8 cellular contexts compared by ENCODE assay signal in genomic region chr1:223707270-223708000, GRCh38. TPM values are rescaled to one million over a fixed set of nuclear protein-coding genes. Genes with fewer than 3 reads are reported as not detected.
DNase-seq lines count a peak whose midpoint lies in the region; ATAC-seq, FAIRE-seq and TF ChIP-seq lines count a peak whose summit lies in the region.

No MANE protein-coding gene starts in this region.

- peaks cover 3 to 72% (median 62%) of the 10 kb centered on the region in 12 donors for H3K4me1 ChIP-seq in heart left ventricle
- H3K4me1 ChIP-seq in small intestine (ENCODE audit: control insufficient read depth in 2 of 2, insufficient read depth in 1 of 2, low read depth in 1 of 2, low read length in 1 of 2), result peaks cover 7 to 16% of the 10 kb centered on the region in 2 donors

- DNase-seq in Right ventricle myocardium inferior (ENCODE audit: missing footprints) (peak; percentile 73), cardiac septum (ENCODE audit: low spot score) (no peak), heart left ventricle (peak in 4 of 5 donors; percentile 46 to 87 (median 70)), small intestine (peak; percentile 87), GF-D8 (lab: John Stamatoyannopoulos, UW) (no peak)
- no peak for DNase-seq in stimulated activated CD4-positive, alpha-beta T cell treated with anti-CD3 and anti-CD28 coated beads, Interleukin-2, amount 100 ng/mL, for 48 hours

- H3K27me3 ChIP-seq in heart left ventricle (no peaks in the 10 kb centered on the region), small intestine (ENCODE audit: control insufficient read depth in 2 of 2, insufficient read depth in 2 of 2, low read length in 2 of 2) (no peaks in the 10 kb centered on the region)

- WGBS in heart left ventricle, 4 donors, result 34 to 57% (median 55%) methylated on average over 4 to 6 of the region's 6 CpGs
- 23 to 42% (median 25%) methylated on average over 6 of the region's 6 CpGs for WGBS in small intestine, 3 donors

- intact Hi-C loops in Right ventricle myocardium inferior (cut with DNase I) (no loop called here), cardiac septum (cut with DNase I) (loop anchor here (10.0 kb wide), 1 partner anchor 407 kb away; the partner anchor contains the start of gene FBXO28), heart left ventricle (cut with DNase I) (loop anchor here in 1 of 10 donors (10.0 kb wide), 1 partner anchor 137 kb away; the partner anchor contains the start of gene TP53BP2)

- peak overlapping the region; percentile 36 to 88 (median 70) for H3K27ac ChIP-seq in heart left ventricle
- H3K27ac ChIP-seq in small intestine (ENCODE audit: low read depth in 1 of 2, low read length in 1 of 2), result peak overlapping the region; percentile 79 to 95

- H3K4me3 ChIP-seq in heart left ventricle (peak overlapping the region in 1 of 12 donors; percentile 1), small intestine (ENCODE audit: low read depth in 1 of 2, low read length in 2 of 2) (no peak overlapping the region)

- no peak for TF ChIP-seq CTCF in heart left ventricle (IDR thresholded peaks at IDR 0.05)

- no peaks in the 10 kb centered on the region for H3K36me3 ChIP-seq in heart left ventricle
- H3K36me3 ChIP-seq in small intestine (ENCODE audit: control insufficient read depth in 2 of 2, insufficient read depth in 2 of 2, low read length in 2 of 2), result no peaks in the 10 kb centered on the region

- TF ChIP-seq POLR2A in heart left ventricle (IDR thresholded peaks at IDR 0.05), result no peak

- ATAC-seq in Right ventricle myocardium inferior (peak; percentile 76), SK-N-SH treated with all-trans-retinoic acid at 6 μM for 48 hours (peak; percentile 77), heart left ventricle (peak; percentile 62 to 89 (median 85)), HG03135 (IDR thresholded peaks at IDR 0.05; ENCODE audit: unreplicated experiment) (no peak)

- FAIRE-seq in small intestine (lab: Jason Lieb, UNC), result no peak

- H3K9me3 ChIP-seq in heart left ventricle (no peaks in the 10 kb centered on the region), small intestine (ENCODE audit: control insufficient read depth, low read depth) (no peaks in the 10 kb centered on the region)

TF ChIP-seq in SK-N-SH treated with all-trans-retinoic acid at 6 μM for 48 hours, 23 proteins besides CTCF, POLR2A, EP300 and RAD21 (continues in another document):
- TF ChIP-seq SNAI2 (CRISPR knock-in tag; IDR thresholded peaks at IDR 0.05) (no peak), ZFP3 (CRISPR knock-in tag; IDR thresholded peaks at IDR 0.05) (no peak), ESRRG (CRISPR knock-in tag; IDR thresholded peaks at IDR 0.05) (no peak), GLIS3 (CRISPR knock-in tag; IDR thresholded peaks at IDR 0.05) (no peak), ZC3H10 (CRISPR knock-in tag; IDR thresholded peaks at IDR 0.05) (peak; percentile 73), ARNTL (CRISPR knock-in tag; IDR thresholded peaks at IDR 0.05; ENCODE audit: borderline replicate concordance, low read depth) (no peak), RARB (CRISPR knock-in tag; IDR thresholded peaks at IDR 0.05) (peak; percentile 93), CSRNP3 (CRISPR knock-in tag; IDR thresholded peaks at IDR 0.05) (no peak), BACH2 (CRISPR knock-in tag; IDR thresholded peaks at IDR 0.05; ENCODE audit: borderline replicate concordance) (no peak), CSDC2 (CRISPR knock-in tag; IDR thresholded peaks at IDR 0.05) (no peak), ZNF70 (CRISPR knock-in tag; IDR thresholded peaks at IDR 0.05) (no peak), PPARA (CRISPR knock-in tag; IDR thresholded peaks at IDR 0.05; ENCODE audit: borderline replicate concordance) (no peak), TOX (CRISPR knock-in tag; IDR thresholded peaks at IDR 0.05; ENCODE audit: borderline replicate concordance) (peak; percentile 72), ISL1 (CRISPR knock-in tag; IDR thresholded peaks at IDR 0.05) (no peak), ZNF8 (CRISPR knock-in tag; IDR thresholded peaks at IDR 0.05) (no peak), ZNF565 (CRISPR knock-in tag; conservative IDR thresholded peaks at IDR 0.05; ENCODE audit: low read depth) (no peak), TCF4 (CRISPR knock-in tag; IDR thresholded peaks at IDR 0.05; ENCODE audit: borderline replicate concordance) (no peak), OSR1 (CRISPR knock-in tag; IDR thresholded peaks at IDR 0.05) (no peak), ZFP30 (CRISPR knock-in tag; IDR thresholded peaks at IDR 0.05) (no peak)
- TF ChIP-seq, protein P1, sequence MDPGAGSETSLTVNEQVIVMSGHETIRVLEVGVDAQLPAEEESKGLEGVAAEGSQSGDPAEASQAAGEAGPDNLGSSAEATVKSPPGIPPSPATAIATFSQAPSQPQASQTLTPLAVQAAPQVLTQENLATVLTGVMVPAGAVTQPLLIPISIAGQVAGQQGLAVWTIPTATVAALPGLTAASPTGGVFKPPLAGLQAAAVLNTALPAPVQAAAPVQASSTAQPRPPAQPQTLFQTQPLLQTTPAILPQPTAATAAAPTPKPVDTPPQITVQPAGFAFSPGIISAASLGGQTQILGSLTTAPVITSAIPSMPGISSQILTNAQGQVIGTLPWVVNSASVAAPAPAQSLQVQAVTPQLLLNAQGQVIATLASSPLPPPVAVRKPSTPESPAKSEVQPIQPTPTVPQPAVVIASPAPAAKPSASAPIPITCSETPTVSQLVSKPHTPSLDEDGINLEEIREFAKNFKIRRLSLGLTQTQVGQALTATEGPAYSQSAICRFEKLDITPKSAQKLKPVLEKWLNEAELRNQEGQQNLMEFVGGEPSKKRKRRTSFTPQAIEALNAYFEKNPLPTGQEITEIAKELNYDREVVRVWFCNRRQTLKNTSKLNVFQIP (CRISPR knock-in tag; IDR thresholded peaks at IDR 0.05; ENCODE audit: borderline replicate concordance, low read depth), result peak; percentile 36; the same call in 1 of the 2 replicates
- TF ChIP-seq, protein P2, sequence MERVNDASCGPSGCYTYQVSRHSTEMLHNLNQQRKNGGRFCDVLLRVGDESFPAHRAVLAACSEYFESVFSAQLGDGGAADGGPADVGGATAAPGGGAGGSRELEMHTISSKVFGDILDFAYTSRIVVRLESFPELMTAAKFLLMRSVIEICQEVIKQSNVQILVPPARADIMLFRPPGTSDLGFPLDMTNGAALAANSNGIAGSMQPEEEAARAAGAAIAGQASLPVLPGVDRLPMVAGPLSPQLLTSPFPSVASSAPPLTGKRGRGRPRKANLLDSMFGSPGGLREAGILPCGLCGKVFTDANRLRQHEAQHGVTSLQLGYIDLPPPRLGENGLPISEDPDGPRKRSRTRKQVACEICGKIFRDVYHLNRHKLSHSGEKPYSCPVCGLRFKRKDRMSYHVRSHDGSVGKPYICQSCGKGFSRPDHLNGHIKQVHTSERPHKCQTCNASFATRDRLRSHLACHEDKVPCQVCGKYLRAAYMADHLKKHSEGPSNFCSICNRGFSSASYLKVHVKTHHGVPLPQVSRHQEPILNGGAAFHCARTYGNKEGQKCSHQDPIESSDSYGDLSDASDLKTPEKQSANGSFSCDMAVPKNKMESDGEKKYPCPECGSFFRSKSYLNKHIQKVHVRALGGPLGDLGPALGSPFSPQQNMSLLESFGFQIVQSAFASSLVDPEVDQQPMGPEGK (CRISPR knock-in tag; IDR thresholded peaks at IDR 0.05; ENCODE audit: borderline replicate concordance), result no peak
- TF ChIP-seq, protein P3, sequence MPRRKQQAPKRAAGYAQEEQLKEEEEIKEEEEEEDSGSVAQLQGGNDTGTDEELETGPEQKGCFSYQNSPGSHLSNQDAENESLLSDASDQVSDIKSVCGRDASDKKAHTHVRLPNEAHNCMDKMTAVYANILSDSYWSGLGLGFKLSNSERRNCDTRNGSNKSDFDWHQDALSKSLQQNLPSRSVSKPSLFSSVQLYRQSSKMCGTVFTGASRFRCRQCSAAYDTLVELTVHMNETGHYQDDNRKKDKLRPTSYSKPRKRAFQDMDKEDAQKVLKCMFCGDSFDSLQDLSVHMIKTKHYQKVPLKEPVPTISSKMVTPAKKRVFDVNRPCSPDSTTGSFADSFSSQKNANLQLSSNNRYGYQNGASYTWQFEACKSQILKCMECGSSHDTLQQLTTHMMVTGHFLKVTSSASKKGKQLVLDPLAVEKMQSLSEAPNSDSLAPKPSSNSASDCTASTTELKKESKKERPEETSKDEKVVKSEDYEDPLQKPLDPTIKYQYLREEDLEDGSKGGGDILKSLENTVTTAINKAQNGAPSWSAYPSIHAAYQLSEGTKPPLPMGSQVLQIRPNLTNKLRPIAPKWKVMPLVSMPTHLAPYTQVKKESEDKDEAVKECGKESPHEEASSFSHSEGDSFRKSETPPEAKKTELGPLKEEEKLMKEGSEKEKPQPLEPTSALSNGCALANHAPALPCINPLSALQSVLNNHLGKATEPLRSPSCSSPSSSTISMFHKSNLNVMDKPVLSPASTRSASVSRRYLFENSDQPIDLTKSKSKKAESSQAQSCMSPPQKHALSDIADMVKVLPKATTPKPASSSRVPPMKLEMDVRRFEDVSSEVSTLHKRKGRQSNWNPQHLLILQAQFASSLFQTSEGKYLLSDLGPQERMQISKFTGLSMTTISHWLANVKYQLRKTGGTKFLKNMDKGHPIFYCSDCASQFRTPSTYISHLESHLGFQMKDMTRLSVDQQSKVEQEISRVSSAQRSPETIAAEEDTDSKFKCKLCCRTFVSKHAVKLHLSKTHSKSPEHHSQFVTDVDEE (CRISPR knock-in tag; IDR thresholded peaks at IDR 0.05), result no peak

RNA-seq across cellular contexts. Expression of gene CAPN2, which starts 4.9 kb away (rescaled TPM):
- total RNA-seq in Right ventricle myocardium inferior (85.4 TPM), cardiac septum (80.0 TPM), heart left ventricle (100 to 1,000 TPM in 2 of 9 donors, 10 to 100 TPM in 7; 60.2 to 115 (median 82.7) TPM)
- polyA plus RNA-seq in heart left ventricle (10 to 100 TPM; 54.4 to 75.7 TPM), small intestine (100 to 1,000 TPM in 1 of 3 donors, 10 to 100 TPM in 2; 47.0 to 115 (median 68.8) TPM)

RNA-seq across cellular contexts. Expression of gene CAPN8, which starts 41.9 kb away (rescaled TPM):
- total RNA-seq in Right ventricle myocardium inferior (not detected), cardiac septum (not detected), heart left ventricle (not detected)
- polyA plus RNA-seq in heart left ventricle (not detected), small intestine (10 to 100 TPM in 1 of 3 donors, 1 to 10 TPM in 2; 5.1 to 13.6 (median 10.0) TPM)

Comparison
In these comparisons a context has a peak if more than half of its experiments do, and no peak if none do; other contexts are left out.
1. DNase-seq: peak in Right ventricle myocardium inferior (single experiment), heart left ventricle (4 of 5) and small intestine (single experiment); none in cardiac septum (single experiment), stimulated activated CD4-positive, alpha-beta T cell treated with anti-CD3 and anti-CD28 coated beads, Interleukin-2, amount 100 ng/mL, for 48 hours (0 of 2) and GF-D8 (single experiment).